Comparison of ENCODE assay signal across 13 cellular contexts in genomic region chr7:464712-465461, GRCh38. TPM values are rescaled to one million over a fixed set of nuclear protein-coding genes. Genes with fewer than 3 reads are reported as not detected.
DNase-seq lines count a peak whose midpoint lies in the region; ATAC-seq and TF ChIP-seq lines count a peak whose summit lies in the region.
"Had no signal": no experiment of that assay in that cellular context is flagged by ENCODE, and none has a peak within 500 bp of the region (broad histone marks: within the 10 kb centered on the region; RNA-seq: fewer than 3 reads in every experiment).

No MANE protein-coding gene starts in this region.

- H3K4me3 ChIP-seq in fibroblast of pulmonary artery (replicated peaks; ENCODE audit: low read depth, low read length): no peak overlapping the region
- H3K4me3 ChIP-seq: tibial artery had no signal

- peaks cover 30% of the 10 kb centered on the region for H3K4me1 Mint-ChIP-seq in HFFc6 (ENCODE audit: low read depth)
- peaks cover 71% of the 10 kb centered on the region for H3K4me1 Mint-ChIP-seq in nephron progenitor cell
- H3K4me1 Mint-ChIP-seq: activated naive CD4-positive, alpha-beta T cell treated with anti-CD3 and anti-CD28 coated beads, Interleukin-2, amount 10 ng/mL, durations not matched to agents 7 days and 5 days; CD4-positive, alpha-beta memory T cell had no signal

- DNase-seq in AG08395 (ENCODE audit: low spot score) (peak; percentile 64), HFFc6 (peak; percentile 44), fibroblast of pulmonary artery (ENCODE audit: low read depth) (peak; percentile 85), nephron progenitor cell (no peak), GM19238 (ENCODE audit: insufficient read length, low spot score) (no peak), GF-D8 (lab: John Stamatoyannopoulos, UW) (no peak), COLO668 (lab: John Stamatoyannopoulos, UW; ENCODE audit: unreplicated experiment) (no peak)
- DNase-seq: activated CD4-positive, alpha-beta T cell treated with anti-CD3 and anti-CD28 coated beads for 1 hour; activated naive CD4-positive, alpha-beta T cell treated with anti-CD3 and anti-CD28 coated beads, Interleukin-2, amount 10 ng/mL, durations not matched to agents 7 days and 5 days; CD4-positive, alpha-beta memory T cell had no signal

- H3K9me3 Mint-ChIP-seq in HFFc6: peaks cover 15% of the 10 kb centered on the region
- H3K9me3 Mint-ChIP-seq in nephron progenitor cell: peaks cover 19% of the 10 kb centered on the region

- no peak for ATAC-seq in HG02852 (IDR thresholded peaks at IDR 0.05; ENCODE audit: unreplicated experiment)

- H3K4me3 Mint-ChIP-seq in HFFc6 (no peak overlapping the region; the same call in 1 of the 2 replicates), nephron progenitor cell (no peak overlapping the region)
- H3K4me3 Mint-ChIP-seq: activated naive CD4-positive, alpha-beta T cell treated with anti-CD3 and anti-CD28 coated beads, Interleukin-2, amount 10 ng/mL, durations not matched to agents 7 days and 5 days; CD4-positive, alpha-beta memory T cell; IgD-negative memory B cell had no signal

- H3K27me3 Mint-ChIP-seq in HFFc6 (ENCODE audit: insufficient read depth) (peaks cover 15% of the 10 kb centered on the region), nephron progenitor cell (ENCODE audit: low read depth, poor library complexity) (peaks cover 13% of the 10 kb centered on the region)
- H3K27me3 Mint-ChIP-seq: activated naive CD4-positive, alpha-beta T cell treated with anti-CD3 and anti-CD28 coated beads, Interleukin-2, amount 10 ng/mL, durations not matched to agents 7 days and 5 days; CD4-positive, alpha-beta memory T cell; IgD-negative memory B cell had no signal

- no peak overlapping the region for H3K27ac Mint-ChIP-seq in HFFc6
- peak overlapping the region; percentile 68 for H3K27ac Mint-ChIP-seq in nephron progenitor cell
- H3K27ac Mint-ChIP-seq: activated naive CD4-positive, alpha-beta T cell treated with anti-CD3 and anti-CD28 coated beads, Interleukin-2, amount 10 ng/mL, durations not matched to agents 7 days and 5 days; CD4-positive, alpha-beta memory T cell; IgD-negative memory B cell had no signal

- TF ChIP-seq CTCF in HFFc6 (IDR thresholded peaks at IDR 0.05) (no peak), fibroblast of pulmonary artery (IDR thresholded peaks at IDR 0.05; ENCODE audit: low read length, missing control alignments) (no peak), nephron progenitor cell (IDR thresholded peaks at IDR 0.05) (no peak)

- H3K36me3 Mint-ChIP-seq in HFFc6 (ENCODE audit: low read depth) (peaks cover 6% of the 10 kb centered on the region), nephron progenitor cell (ENCODE audit: low read depth) (no peaks in the 10 kb centered on the region)
- H3K36me3 Mint-ChIP-seq: activated naive CD4-positive, alpha-beta T cell treated with anti-CD3 and anti-CD28 coated beads, Interleukin-2, amount 10 ng/mL, durations not matched to agents 7 days and 5 days; CD4-positive, alpha-beta memory T cell had no signal

RNA-seq across cellular contexts. Expression of gene PDGFA, which starts 54.8 kb away (rescaled TPM):
- total RNA-seq in HFFc6 (2021; fragmentation: NEBNext Ultra II Directional; extraction: Animal tissue kit (Norgen Biotek cat#: 25700)): 1 to 10 TPM; 7.1 to 8.7 (median 7.8) TPM

Comparison
In these comparisons a context has a peak if more than half of its experiments do, and no peak if none do; other contexts are left out.
1. DNase-seq: peak in AG08395 (single experiment), HFFc6 (single experiment) and fibroblast of pulmonary artery (single experiment); none in nephron progenitor cell (single experiment), GM19238 (single experiment), GF-D8 (single experiment) and COLO668 (single experiment).